12 cellular contexts compared by ENCODE assay signal in genomic region chr19:18108897-18109296, GRCh38. TPM values are rescaled to one million over a fixed set of nuclear protein-coding genes. Genes with fewer than 3 reads are reported as not detected.
DNase-seq lines count a peak whose midpoint lies in the region; ATAC-seq and TF ChIP-seq lines count a peak whose summit lies in the region.
"Had no signal": no experiment of that assay in that cellular context is flagged by ENCODE, and none has a peak within 500 bp of the region (broad histone marks: within the 10 kb centered on the region; RNA-seq: fewer than 3 reads in every experiment).

No MANE protein-coding gene starts in this region.

- TF ChIP-seq EP300 in suprapubic skin (IDR thresholded peaks at IDR 0.05) = no peak

- no peaks in the 10 kb centered on the region for H3K36me3 ChIP-seq in HUES6 (ENCODE audit: control insufficient read depth, insufficient read depth, low read length)
- no peaks in the 10 kb centered on the region for H3K36me3 ChIP-seq in iPS-18a (ENCODE audit: control insufficient read depth, low read depth, low read length)
- no peaks in the 10 kb centered on the region for H3K36me3 ChIP-seq in suprapubic skin
- H3K36me3 ChIP-seq: gastrocnemius medialis had no signal

- H3K9me3 Mint-ChIP-seq in activated CD4-positive, alpha-beta memory T cell treated with anti-CD3 and anti-CD28 coated beads, Interleukin-2, amount 10 ng/mL, durations not matched to agents 7 days and 5 days = no peaks in the 10 kb centered on the region
- H3K9me3 Mint-ChIP-seq in stimulated activated memory B cell treated with anti-CD40 and anti-IgM and Interleukin-4, amounts not matched to agents 10 μg/mL and 1 μg/mL and 100 μg/mL, for 72 hours = no peaks in the 10 kb centered on the region

- WGBS in suprapubic skin = 80% methylated on average over 2 of the region's 2 CpGs

- no peaks in the 10 kb centered on the region for H3K9me3 ChIP-seq in HUES6 (ENCODE audit: control insufficient read depth, insufficient read depth, low read depth, low read length)
- no peaks in the 10 kb centered on the region for H3K9me3 ChIP-seq in iPS-18a (ENCODE audit: control insufficient read depth, low read depth, low read length)
- H3K9me3 ChIP-seq in suprapubic skin = no peaks in the 10 kb centered on the region
- H3K9me3 ChIP-seq: gastrocnemius medialis had no signal

- H3K4me3 Mint-ChIP-seq in activated CD4-positive, alpha-beta memory T cell treated with anti-CD3 and anti-CD28 coated beads, Interleukin-2, amount 10 ng/mL, durations not matched to agents 7 days and 5 days = peak overlapping the region; percentile 67
- H3K4me3 Mint-ChIP-seq in stimulated activated memory B cell treated with anti-CD40 and anti-IgM and Interleukin-4, amounts not matched to agents 10 μg/mL and 1 μg/mL and 100 μg/mL, for 72 hours = peak overlapping the region; percentile 70

- peaks cover 7% of the 10 kb centered on the region for H3K27me3 Mint-ChIP-seq in activated CD4-positive, alpha-beta memory T cell treated with anti-CD3 and anti-CD28 coated beads, Interleukin-2, amount 10 ng/mL, durations not matched to agents 7 days and 5 days
- no peaks in the 10 kb centered on the region for H3K27me3 Mint-ChIP-seq in stimulated activated memory B cell treated with anti-CD40 and anti-IgM and Interleukin-4, amounts not matched to agents 10 μg/mL and 1 μg/mL and 100 μg/mL, for 72 hours

- no peak for ATAC-seq in stimulated activated memory B cell treated with anti-CD40 and anti-IgM and Interleukin-4, amounts not matched to agents 10 μg/mL and 1 μg/mL and 100 μg/mL, for 72 hours

- H3K27ac Mint-ChIP-seq in activated CD4-positive, alpha-beta memory T cell treated with anti-CD3 and anti-CD28 coated beads, Interleukin-2, amount 10 ng/mL, durations not matched to agents 7 days and 5 days = no peak overlapping the region
- peak overlapping the region; percentile 77 for H3K27ac Mint-ChIP-seq in stimulated activated memory B cell treated with anti-CD40 and anti-IgM and Interleukin-4, amounts not matched to agents 10 μg/mL and 1 μg/mL and 100 μg/mL, for 72 hours

- POLR2A ChIA-PET in activated CD4-positive, alpha-beta memory T cell treated with anti-CD3 and anti-CD28 coated beads, Interleukin-2, amount 10 ng/mL, durations not matched to agents 7 days and 5 days (lab: Charles Lee) = interaction anchor here (2.3 to 2.8 kb wide), 3 partner anchors 11 to 23 kb away, joined by 7 to 10 read pairs (median 8); partner anchors contain the start of genes IL12RB1 and MAST3

- TF ChIP-seq CTCF in suprapubic skin (IDR thresholded peaks at IDR 0.05) = no peak

- no peak for TF ChIP-seq POLR2A in suprapubic skin (IDR thresholded peaks at IDR 0.05)

- H3K4me1 ChIP-seq in HUES6 (ENCODE audit: control insufficient read depth, insufficient read depth, low read length) (peaks cover 10% of the 10 kb centered on the region), iPS-18a (ENCODE audit: control insufficient read depth, low read depth, low read length) (peaks cover 3% of the 10 kb centered on the region), suprapubic skin (peaks cover 28% of the 10 kb centered on the region)

- DNase-seq in activated CD4-positive, alpha-beta memory T cell treated with anti-CD3 and anti-CD28 coated beads, Interleukin-2, amount 10 ng/mL, durations not matched to agents 7 days and 5 days = no peak
- DNase-seq in OCI-M2 (lab: John Stamatoyannopoulos, UW; ENCODE audit: unreplicated experiment) (no peak), SIG-M5 treated with dmso at 0.1 percent for 504 hours (lab: John Stamatoyannopoulos, UW; ENCODE audit: unreplicated experiment) (no peak), suprapubic skin (ENCODE audit: low spot score in 2 of 2) (no peak)
- DNase-seq: activated CD4-positive, CD25-positive, alpha-beta regulatory T cell treated with anti-CD3 and anti-CD28 coated beads, Interleukin-2, amount 50 U/mL, for 72 hours; gastrocnemius medialis; NCI-H1694; PC-3 had no signal

- H3K36me3 Mint-ChIP-seq in activated CD4-positive, alpha-beta memory T cell treated with anti-CD3 and anti-CD28 coated beads, Interleukin-2, amount 10 ng/mL, durations not matched to agents 7 days and 5 days (ENCODE audit: low read depth) = no peaks in the 10 kb centered on the region
- H3K36me3 Mint-ChIP-seq in stimulated activated memory B cell treated with anti-CD40 and anti-IgM and Interleukin-4, amounts not matched to agents 10 μg/mL and 1 μg/mL and 100 μg/mL, for 72 hours = peaks cover 22% of the 10 kb centered on the region

- H3K27ac ChIP-seq in HUES6 (ENCODE audit: low read depth, low read length) (no peak overlapping the region), iPS-18a (ENCODE audit: low read length) (no peak overlapping the region), suprapubic skin (no peak overlapping the region)

- peak overlapping the region; percentile 92; the same call in 1 of the 2 replicates for H3K4me3 ChIP-seq in HUES6 (ENCODE audit: low read depth, low read length)
- peak overlapping the region; percentile 78 for H3K4me3 ChIP-seq in iPS-18a (ENCODE audit: low read length)
- no peak overlapping the region for H3K4me3 ChIP-seq in suprapubic skin

- CTCF ChIA-PET in activated CD4-positive, alpha-beta memory T cell treated with anti-CD3 and anti-CD28 coated beads, Interleukin-2, amount 10 ng/mL, durations not matched to agents 7 days and 5 days (lab: Charles Lee) = interaction anchor here (1.2 to 5.3 kb wide), 5 partner anchors 9 to 303 kb away, joined by 3 to 24 read pairs (median 3); no protein-coding TSS in a partner anchor

- H3K4me1 Mint-ChIP-seq in activated CD4-positive, alpha-beta memory T cell treated with anti-CD3 and anti-CD28 coated beads, Interleukin-2, amount 10 ng/mL, durations not matched to agents 7 days and 5 days = peaks cover 33% of the 10 kb centered on the region
- H3K4me1 Mint-ChIP-seq in stimulated activated memory B cell treated with anti-CD40 and anti-IgM and Interleukin-4, amounts not matched to agents 10 μg/mL and 1 μg/mL and 100 μg/mL, for 72 hours = peaks cover 71% of the 10 kb centered on the region

- H3K27me3 ChIP-seq in HUES6 (ENCODE audit: control insufficient read depth, insufficient read depth, low read length) = peaks cover 29% of the 10 kb centered on the region
- peaks cover 24% of the 10 kb centered on the region for H3K27me3 ChIP-seq in iPS-18a (ENCODE audit: control insufficient read depth, insufficient read depth, low read length)
- H3K27me3 ChIP-seq in suprapubic skin = no peaks in the 10 kb centered on the region

- H3K9ac ChIP-seq in HUES6 (ENCODE audit: low read length) (no peak overlapping the region), iPS-18a (ENCODE audit: low read length) (no peak overlapping the region)

RNA-seq across cellular contexts. Expression of gene MAST3, which starts 11.3 kb away (rescaled TPM):
- 10 to 100 TPM; 29.2 to 29.9 TPM for total RNA-seq in activated CD4-positive, alpha-beta memory T cell treated with anti-CD3 and anti-CD28 coated beads, Interleukin-2, amount 10 ng/mL, durations not matched to agents 7 days and 5 days
- 10 to 100 TPM; 13.4 to 29.7 (median 20.0) TPM for total RNA-seq in suprapubic skin

RNA-seq across cellular contexts. Expression of gene IL12RB1, which starts 22.2 kb away (rescaled TPM):
- total RNA-seq in activated CD4-positive, alpha-beta memory T cell treated with anti-CD3 and anti-CD28 coated beads, Interleukin-2, amount 10 ng/mL, durations not matched to agents 7 days and 5 days = 10 to 100 TPM; 66.1 to 70.6 TPM
- total RNA-seq in suprapubic skin = under 1 TPM in 2 of 4 donors, not detected in 2; 0.30 to 0.87 TPM
- total RNA-seq: G401, PC-3 had no signal

RNA-seq across cellular contexts. Expression of gene PIK3R2, which starts 44.1 kb away (rescaled TPM):
- total RNA-seq in activated CD4-positive, alpha-beta memory T cell treated with anti-CD3 and anti-CD28 coated beads, Interleukin-2, amount 10 ng/mL, durations not matched to agents 7 days and 5 days = 10 to 100 TPM; 10.9 to 11.3 TPM
- total RNA-seq in suprapubic skin = 10 to 100 TPM; 14.1 to 25.9 (median 19.5) TPM

Comparison
In these comparisons a context has a peak if more than half of its experiments do, and no peak if none do; other contexts are left out.
1. RNA of gene IL12RB1, which starts 22.2 kb away (total RNA-seq): 66.1 to 70.6 TPM in activated CD4-positive, alpha-beta memory T cell treated with anti-CD3 and anti-CD28 coated beads, Interleukin-2, amount 10 ng/mL, durations not matched to agents 7 days and 5 days; 0.30 to 0.87 TPM in suprapubic skin; every median in the first group is over 10 times any median in the second.